ENCODE assay signal across 17 cellular contexts in the genomic region with DNA sequence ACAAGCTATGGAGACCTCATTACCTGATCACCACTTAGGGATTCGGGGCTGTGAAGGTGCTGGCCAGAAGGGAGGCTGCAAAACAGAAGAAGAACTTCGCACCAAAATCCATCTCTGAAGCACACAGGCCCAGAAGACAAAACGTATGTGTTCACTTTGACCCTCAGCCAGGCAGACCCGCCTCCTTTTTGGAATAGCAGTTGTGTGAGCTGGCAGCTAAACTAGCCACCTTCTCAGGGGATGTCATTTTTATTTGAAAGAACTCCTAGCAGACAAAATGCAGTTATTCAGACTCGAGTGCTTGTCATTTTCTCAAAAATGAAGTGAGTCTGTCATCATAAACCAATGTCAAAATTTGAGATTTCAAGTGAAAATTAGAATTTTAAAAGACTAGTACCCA.
"Had no signal": no experiment of that assay in that cellular context is flagged by ENCODE, and none has a peak within 500 bp of the region (broad histone marks: within the 10 kb centered on the region; RNA-seq: fewer than 3 reads in every experiment).

No MANE protein-coding gene starts in this region.

- H3K36me3 Mint-ChIP-seq: activated naive CD4-positive, alpha-beta T cell treated with anti-CD3 and anti-CD28 coated beads, Interleukin-2, amount 50 U/mL, for 72 hours; immature natural killer cell had no signal

- ATAC-seq: activated naive CD4-positive, alpha-beta T cell treated with anti-CD3 and anti-CD28 coated beads, Interleukin-2, amount 50 U/mL, for 72 hours; foreskin keratinocyte; right lobe of liver had no signal

- H3K9me3 ChIP-seq: left ventricle myocardium inferior, right lobe of liver had no signal

- H3K27ac Mint-ChIP-seq: activated naive CD4-positive, alpha-beta T cell treated with anti-CD3 and anti-CD28 coated beads, Interleukin-2, amount 50 U/mL, for 72 hours; immature natural killer cell had no signal

- DNase-seq: activated CD4-positive, alpha-beta T cell treated with anti-CD3 and anti-CD28 coated beads for 1 hour; activated CD4-positive, alpha-beta T cell treated with anti-CD3 and anti-CD28 coated beads, Interleukin-2, amount 50 U/mL, for 1 hour; activated T-cell treated with anti-CD3 and anti-CD28 coated beads, Interleukin-2, amount 50 U/mL, for 1 hour; aorta; brain microvascular endothelial cell; caudate nucleus; effector memory CD4-positive, alpha-beta T cell; foreskin keratinocyte; immature natural killer cell; left ventricle myocardium inferior; nucleus accumbens; right lobe of liver; stimulated activated CD4-positive, alpha-beta T cell treated with anti-CD3 and anti-CD28 coated beads, Interleukin-4, amount 100 ng/mL, for 24 hours; stimulated activated naive CD4-positive, alpha-beta T cell treated with Interleukin-2 at 50 U/mL for 16 hours; T-helper 2 cell; WERI-Rb-1 had no signal

- H3K36me3 ChIP-seq: brain microvascular endothelial cell, left ventricle myocardium inferior, WERI-Rb-1 had no signal

- H3K27me3 ChIP-seq: brain microvascular endothelial cell, foreskin keratinocyte, right lobe of liver had no signal

- H3K27ac ChIP-seq: brain microvascular endothelial cell, foreskin keratinocyte, left ventricle myocardium inferior, WERI-Rb-1 had no signal

- H3K4me3 ChIP-seq: left ventricle myocardium inferior, right lobe of liver had no signal

- H3K4me3 Mint-ChIP-seq: immature natural killer cell had no signal

- H3K4me1 Mint-ChIP-seq: immature natural killer cell had no signal

- H3K9me3 Mint-ChIP-seq: activated naive CD4-positive, alpha-beta T cell treated with anti-CD3 and anti-CD28 coated beads, Interleukin-2, amount 50 U/mL, for 72 hours; immature natural killer cell had no signal
